Comparison of ENCODE assay signal across 8 cellular contexts in genomic region chr12:6827437-6827894, GRCh38. TPM values are rescaled to one million over a fixed set of nuclear protein-coding genes. Genes with fewer than 3 reads are reported as not detected.
DNase-seq lines count a peak whose midpoint lies in the region; FAIRE-seq and TF ChIP-seq lines count a peak whose summit lies in the region.

No MANE protein-coding gene starts in this region.

- POLR2A ChIA-PET in activated CD4-positive, alpha-beta memory T cell treated with anti-CD3 and anti-CD28 coated beads for 36 hours (lab: Charles Lee): no interaction called here

- no peak for TF ChIP-seq CTCF in mesothelial cell of epicardium (IDR thresholded peaks at IDR 0.05; ENCODE audit: unreplicated experiment)

- no peak overlapping the region for H3K27ac Mint-ChIP-seq in activated CD4-positive, alpha-beta memory T cell treated with anti-CD3 and anti-CD28 coated beads for 36 hours
- H3K27ac Mint-ChIP-seq in mesothelial cell of epicardium: peak overlapping the region; percentile 55

- intact Hi-C loops in activated CD4-positive, alpha-beta memory T cell treated with anti-CD3 and anti-CD28 coated beads for 36 hours (cut with micrococcal nuclease): loop anchor here (2.0 to 5.0 kb wide), 3 partner anchors 35 to 210 kb away; partner anchors contain the start of gene ZNF384

- peak overlapping the region; percentile 9 for H3K4me3 Mint-ChIP-seq in activated CD4-positive, alpha-beta memory T cell treated with anti-CD3 and anti-CD28 coated beads for 36 hours
- H3K4me3 Mint-ChIP-seq in mesothelial cell of epicardium: peak overlapping the region; percentile 68

- peaks cover 19% of the 10 kb centered on the region for H3K4me1 Mint-ChIP-seq in activated CD4-positive, alpha-beta memory T cell treated with anti-CD3 and anti-CD28 coated beads for 36 hours (ENCODE audit: low read depth)
- peaks cover 38% of the 10 kb centered on the region for H3K4me1 Mint-ChIP-seq in mesothelial cell of epicardium

- no peaks in the 10 kb centered on the region for H3K9me3 Mint-ChIP-seq in activated CD4-positive, alpha-beta memory T cell treated with anti-CD3 and anti-CD28 coated beads for 36 hours
- H3K9me3 Mint-ChIP-seq in mesothelial cell of epicardium: no peaks in the 10 kb centered on the region

- peaks cover 29% of the 10 kb centered on the region for H3K27me3 Mint-ChIP-seq in activated CD4-positive, alpha-beta memory T cell treated with anti-CD3 and anti-CD28 coated beads for 36 hours
- H3K27me3 Mint-ChIP-seq in mesothelial cell of epicardium (ENCODE audit: low read depth): peaks cover 14% of the 10 kb centered on the region

- H3K36me3 Mint-ChIP-seq in activated CD4-positive, alpha-beta memory T cell treated with anti-CD3 and anti-CD28 coated beads for 36 hours: no peaks in the 10 kb centered on the region
- no peaks in the 10 kb centered on the region for H3K36me3 Mint-ChIP-seq in mesothelial cell of epicardium

- DNase-seq in SKM-1 treated with dmso at 0.1 percent for 144 hours (lab: John Stamatoyannopoulos, UW; ENCODE audit: unreplicated experiment) (peak; percentile 10), SKM-1 (lab: John Stamatoyannopoulos, UW; ENCODE audit: unreplicated experiment) (no peak), NCI-H2227 (lab: John Stamatoyannopoulos, UW; ENCODE audit: unreplicated experiment) (peak; percentile 87), mesothelial cell of epicardium (ENCODE audit: low spot score in 2 of 2, unreplicated experiment in 2 of 2) (peak in 1 of 2 experiments; percentile 79), NOMO-1 (lab: John Stamatoyannopoulos, UW; ENCODE audit: unreplicated experiment in 2 of 2) (no peak)
- peak; percentile 73 for DNase-seq in activated CD4-positive, alpha-beta memory T cell treated with anti-CD3 and anti-CD28 coated beads for 36 hours
- DNase-seq in stimulated activated CD8-positive, alpha-beta memory T cell treated with anti-CD3 and anti-CD28 coated beads, Interleukin-7, amount 100 ng/mL, for 24 hours (ENCODE audit: low read depth): peak; percentile 26

- CTCF ChIA-PET in activated CD4-positive, alpha-beta memory T cell treated with anti-CD3 and anti-CD28 coated beads for 36 hours (lab: Charles Lee): interaction anchor here (1.1 to 2.8 kb wide), 6 partner anchors 15 to 74 kb away, joined by 3 to 16 read pairs (median 3); partner anchors contain the start of gene MLF2

- FAIRE-seq in endometrium (lab: Jason Lieb, UNC): peak; percentile 50

RNA-seq across cellular contexts. Expression of gene P3H3, which starts 0.7 kb away (rescaled TPM):
- 1 to 10 TPM; 2.5 to 2.7 TPM for total RNA-seq in activated CD4-positive, alpha-beta memory T cell treated with anti-CD3 and anti-CD28 coated beads for 36 hours
- 80.7 to 86.2 TPM (median 83.8 TPM) in 3 replicates for total RNA-seq in mesothelial cell of epicardium

RNA-seq across cellular contexts. Expression of gene GPR162, which starts 5.8 kb away (rescaled TPM):
- under 1 TPM in 1 of 2 experiments, not detected in 1; 0.31 TPM for total RNA-seq in activated CD4-positive, alpha-beta memory T cell treated with anti-CD3 and anti-CD28 coated beads for 36 hours
- 10.8 to 11.5 TPM (median 11.0 TPM) in 3 replicates for total RNA-seq in mesothelial cell of epicardium

RNA-seq across cellular contexts. Expression of gene GNB3, which starts 13.3 kb away (rescaled TPM):
- under 1 TPM; 0.22 to 0.78 TPM for total RNA-seq in activated CD4-positive, alpha-beta memory T cell treated with anti-CD3 and anti-CD28 coated beads for 36 hours
- 22.9 to 24.3 TPM (median 23.0 TPM) in 3 replicates for total RNA-seq in mesothelial cell of epicardium

RNA-seq across cellular contexts. Expression of gene CDCA3, which starts 23.6 kb away (rescaled TPM):
- 10 to 100 TPM; 80.3 to 87.8 TPM for total RNA-seq in activated CD4-positive, alpha-beta memory T cell treated with anti-CD3 and anti-CD28 coated beads for 36 hours
- total RNA-seq in mesothelial cell of epicardium: 11.9 to 18.6 TPM (median 14.3 TPM) in 3 replicates

RNA-seq across cellular contexts. Expression of gene USP5, which starts 24.5 kb away (rescaled TPM):
- total RNA-seq in activated CD4-positive, alpha-beta memory T cell treated with anti-CD3 and anti-CD28 coated beads for 36 hours: 100 to 1,000 TPM; 125 to 130 TPM
- total RNA-seq in mesothelial cell of epicardium: 119 to 126 TPM (median 122 TPM) in 3 replicates

Comparison
In these comparisons a context has a peak if more than half of its experiments do, and no peak if none do; other contexts are left out.
1. DNase-seq: peak in SKM-1 treated with dmso at 0.1 percent for 144 hours (single experiment), NCI-H2227 (single experiment), activated CD4-positive, alpha-beta memory T cell treated with anti-CD3 and anti-CD28 coated beads for 36 hours (single experiment) and stimulated activated CD8-positive, alpha-beta memory T cell treated with anti-CD3 and anti-CD28 coated beads, Interleukin-7, amount 100 ng/mL, for 24 hours (single experiment); none in SKM-1 (single experiment) and NOMO-1 (0 of 2).
2. RNA of gene P3H3, which starts 0.7 kb away (total RNA-seq): 80.7 to 86.2 TPM in mesothelial cell of epicardium; 2.5 to 2.7 TPM in activated CD4-positive, alpha-beta memory T cell treated with anti-CD3 and anti-CD28 coated beads for 36 hours; every median in the first group is over 10 times any median in the second.
3. RNA of gene GNB3, which starts 13.3 kb away (total RNA-seq): 22.9 to 24.3 TPM in mesothelial cell of epicardium; 0.22 to 0.78 TPM in activated CD4-positive, alpha-beta memory T cell treated with anti-CD3 and anti-CD28 coated beads for 36 hours; every median in the first group is over 10 times any median in the second.